10 cellular contexts compared by ENCODE assay signal in the genomic region with DNA sequence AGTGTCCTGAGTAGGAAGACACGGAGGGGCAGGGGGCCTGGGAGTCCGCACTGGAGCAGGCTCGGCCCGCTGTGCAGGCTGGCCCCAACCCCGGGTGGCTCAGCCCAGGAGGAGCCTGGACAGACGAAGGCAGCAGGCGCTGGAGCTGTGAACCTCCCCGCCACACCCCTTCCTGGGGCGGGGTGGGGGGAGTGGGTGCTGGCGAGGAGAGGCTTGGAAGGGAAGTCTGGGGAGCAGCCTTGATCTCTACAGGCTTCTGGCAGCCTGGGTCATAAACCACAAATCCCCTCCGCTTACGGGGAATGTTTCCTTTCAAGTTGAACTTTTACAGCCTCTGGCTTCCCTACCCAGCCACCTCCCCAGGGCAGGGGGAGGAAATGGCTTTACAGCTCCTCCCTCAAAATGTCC. TPM values are rescaled to one million over a fixed set of nuclear protein-coding genes. Genes with fewer than 3 reads are reported as not detected.
DNase-seq lines count a peak whose midpoint lies in the region; ATAC-seq and TF ChIP-seq lines count a peak whose summit lies in the region.
"Had no signal": no experiment of that assay in that cellular context is flagged by ENCODE, and none has a peak within 500 bp of the region (broad histone marks: within the 10 kb centered on the region; RNA-seq: fewer than 3 reads in every experiment).

No MANE protein-coding gene starts in this region.

- intact Hi-C loops in HCT116 (cut with micrococcal nuclease): no loop called here
- intact Hi-C loops in left ventricle myocardium superior (cut with micrococcal nuclease): no loop called here

- TF ChIP-seq CTCF in HCT116 (IDR thresholded peaks at IDR 0.05 in 2 of 3, conservative IDR thresholded peaks at IDR 0.05 in 1 of 3; ENCODE audit: borderline replicate concordance in 1 of 3, insufficient read depth in 1 of 3, low read depth in 2 of 3, low read length in 2 of 3): no peak
- TF ChIP-seq CTCF in GM10266 (IDR thresholded peaks at IDR 0.05; ENCODE audit: control insufficient read depth, insufficient read depth, low read depth, missing control alignments): no peak

- no peaks in the 10 kb centered on the region for H3K9me3 ChIP-seq in HCT116 (ENCODE audit: control insufficient read depth in 1 of 2, insufficient read depth in 1 of 2, low read depth in 1 of 2, low read length in 2 of 2)
- no peaks in the 10 kb centered on the region for H3K9me3 ChIP-seq in SJCRH30 (replicated peaks)
- H3K9me3 ChIP-seq in skeletal muscle satellite cell (replicated peaks; ENCODE audit: low read length): no peaks in the 10 kb centered on the region

- H4K20me1 ChIP-seq in HCT116 (ENCODE audit: insufficient read depth): no peaks in the 10 kb centered on the region

- H3K36me3 ChIP-seq in HCT116 (ENCODE audit: control insufficient read depth in 1 of 2, insufficient read depth in 2 of 2, low read length in 2 of 2): no peaks in the 10 kb centered on the region
- no peaks in the 10 kb centered on the region for H3K36me3 ChIP-seq in SJCRH30
- H3K36me3 ChIP-seq in skeletal muscle satellite cell (ENCODE audit: insufficient read depth, low read length): no peaks in the 10 kb centered on the region

- POLR2A ChIA-PET in HCT116 (lab: Charles Lee): no interaction called here

- H2AFZ ChIP-seq in HCT116 (ENCODE audit: low read depth, low read length, poor library complexity, severe bottlenecking): no peak overlapping the region

- no TSS peak for BruUV-seq in HCT116 (replicated peaks; lab: Mats Ljungman, UMichigan)

- no peaks in the 10 kb centered on the region for H3K79me2 ChIP-seq in HCT116 (ENCODE audit: insufficient read depth, low read length)

- H3K27ac ChIP-seq in HCT116 (ENCODE audit: low read depth, low read length): peak overlapping the region; percentile 31; the same call in 1 of the 2 replicates
- no peak overlapping the region for H3K27ac ChIP-seq in SJCRH30

- no peak for TF ChIP-seq POLR2A in HCT116 (IDR thresholded peaks at IDR 0.05; ENCODE audit: borderline replicate concordance, extremely low read depth, insufficient read depth, insufficient read length)

- peaks cover 15 to 16% of the 10 kb centered on the region in 2 experiments for H3K4me1 ChIP-seq in HCT116 (ENCODE audit: control insufficient read depth in 1 of 2, insufficient read depth in 2 of 2, low read length in 2 of 2)
- peaks cover 20% of the 10 kb centered on the region for H3K4me1 ChIP-seq in SJCRH30
- H3K4me1 ChIP-seq in skeletal muscle satellite cell (ENCODE audit: control insufficient read depth, insufficient read depth, low read length): no peaks in the 10 kb centered on the region

- H3K4me3 ChIP-seq in HCT116 (replicated peaks in 1 of 2; ENCODE audit: low read depth in 1 of 2, low read length in 2 of 2) (no peak overlapping the region), SJCRH30 (peak overlapping the region; percentile 29), skeletal muscle satellite cell (ENCODE audit: low read length) (no peak overlapping the region)

- RAD21 ChIA-PET in HCT116 (lab: Charles Lee; ENCODE audit: low non-redundant PET in 1 of 2, low total read pairs in 2 of 2, uncharacterized antibody in 2 of 2, unreplicated experiment in 2 of 2): no interaction called here

- ATAC-seq in HCT116 (peak; percentile 62), left ventricle myocardium superior (peak; percentile 46), HG03159 (IDR thresholded peaks at IDR 0.05; ENCODE audit: unreplicated experiment) (no peak), GM21528 (IDR thresholded peaks at IDR 0.05; ENCODE audit: low FRiP score, unreplicated experiment) (no peak)

- H3K9ac ChIP-seq in HCT116 (ENCODE audit: low read length) (no peak overlapping the region), skeletal muscle satellite cell (ENCODE audit: low read depth, low read length) (no peak overlapping the region)

- H3K4me2 ChIP-seq in HCT116 (ENCODE audit: low read length): peak overlapping the region; percentile 41
- peak overlapping the region; percentile 37 for H3K4me2 ChIP-seq in skeletal muscle satellite cell (ENCODE audit: low read length)

- CTCF ChIA-PET in HCT116 (lab: Charles Lee): no interaction called here

- no peaks in the 10 kb centered on the region for H3K9me2 ChIP-seq in HCT116 (ENCODE audit: insufficient read depth)

- DNase-seq in HCT116 (ENCODE audit: low read depth, low spot score): no peak
- DNase-seq in SJCRH30: peak; percentile 80 to 85
- no peak for DNase-seq in left ventricle myocardium superior
- no peak for DNase-seq in GM10266 (ENCODE audit: extremely low spot score)

- H3K27me3 ChIP-seq in HCT116 (ENCODE audit: insufficient read depth, low read length): no peaks in the 10 kb centered on the region
- no peaks in the 10 kb centered on the region; the same call in 1 of the 2 replicates for H3K27me3 ChIP-seq in SJCRH30
- peaks cover 46% of the 10 kb centered on the region for H3K27me3 ChIP-seq in skeletal muscle satellite cell (ENCODE audit: control insufficient read depth, insufficient read depth, low read length)

- TF ChIP-seq RAD21 in HCT116 (IDR thresholded peaks at IDR 0.05; ENCODE audit: low read depth): no peak

TF ChIP-seq in HCT116, 20 proteins besides CTCF, POLR2A, EP300 and RAD21:
- no peak for TF ChIP-seq SP1 (IDR thresholded peaks at IDR 0.05; ENCODE audit: low read depth)
- peak; percentile 84 for TF ChIP-seq TCF7L2 (IDR thresholded peaks at IDR 0.05; ENCODE audit: borderline replicate concordance, extremely low read depth, insufficient read depth, insufficient read length)
- no peak for TF ChIP-seq FOSL1 (IDR thresholded peaks at IDR 0.05; ENCODE audit: low read depth)
- no peak for TF ChIP-seq ZFX (IDR thresholded peaks at IDR 0.05)

RNA-seq across cellular contexts. Expression of gene CRB2, which starts 19.7 kb away (rescaled TPM):
- total RNA-seq in HCT116 (2021; ENCODE audit: unreplicated experiment) (0.07 TPM), left ventricle myocardium superior (0.79 TPM)
- 0.04 and 0.05 TPM in 2 replicates for polyA plus RNA-seq in HCT116 (2012)
- total RNA-seq in SJCRH30 (2014; rRNA removed; shearing (Covaris generic)): 0.08 TPM in 1 of 2 replicates, not detected in the other
- total RNA-seq in skeletal muscle satellite cell (2012; rRNA removed): not detected in 2 replicates
- total RNA-seq: LHCN-M2, mononuclear cell, SK-MEL-5 had no signal

Comparison
In these comparisons a context has a peak if more than half of its experiments do, and no peak if none do; other contexts are left out.
1. ATAC-seq: peak in HCT116 (single experiment) and left ventricle myocardium superior (single experiment); none in HG03159 (single experiment) and GM21528 (single experiment).
2. DNase-seq: peak in SJCRH30 (2 of 2); none in HCT116 (single experiment), left ventricle myocardium superior (single experiment) and GM10266 (single experiment).